Comparison of ENCODE assay signal across 8 cellular contexts in the genomic region with DNA sequence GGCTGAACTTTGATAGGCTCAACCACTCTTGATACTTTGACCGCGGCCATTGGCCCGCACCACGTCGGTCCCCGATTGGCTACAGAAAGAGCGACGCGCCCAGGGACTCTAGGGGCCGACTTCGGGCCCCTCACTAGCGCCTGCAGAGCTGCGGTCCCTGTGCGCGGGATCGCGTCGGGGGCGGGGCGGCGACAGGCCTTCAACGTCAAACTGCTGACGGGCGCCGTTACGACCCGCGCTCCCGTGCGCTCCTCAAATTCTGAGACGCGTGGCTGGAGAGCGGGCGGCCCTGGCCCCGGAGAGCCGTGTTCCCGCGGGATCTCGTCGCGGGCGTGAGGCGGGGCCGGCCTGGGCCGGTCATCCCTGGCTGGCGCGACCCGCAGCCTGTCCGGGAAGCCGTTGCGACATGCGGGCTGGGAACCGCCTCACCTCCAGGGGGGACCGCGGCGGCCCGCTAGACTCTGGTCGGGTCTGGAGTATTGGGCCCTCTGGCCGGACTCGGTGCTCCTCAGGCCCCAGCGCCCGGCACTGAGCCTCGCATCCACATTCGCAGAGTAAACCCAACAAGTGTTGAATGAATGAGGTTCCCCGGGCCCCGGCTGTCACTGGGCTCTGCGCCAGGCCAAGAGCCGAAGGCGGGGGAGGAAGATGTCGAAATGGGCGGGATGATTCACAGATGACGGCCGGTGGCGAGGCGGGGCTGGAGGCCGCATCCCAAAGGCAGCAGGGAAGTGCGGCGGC. TPM values are rescaled to one million over a fixed set of nuclear protein-coding genes. Genes with fewer than 3 reads are reported as not detected.
DNase-seq lines count a peak whose midpoint lies in the region; ATAC-seq, FAIRE-seq and TF ChIP-seq lines count a peak whose summit lies in the region.

No MANE protein-coding gene starts in this region.

- no peaks in the 10 kb centered on the region for H3K9me3 ChIP-seq in pancreas
- no peaks in the 10 kb centered on the region for H3K9me3 ChIP-seq in tibial artery

- peaks cover 11% of the 10 kb centered on the region for H3K36me3 Mint-ChIP-seq in activated naive CD8-positive, alpha-beta T cell treated with anti-CD3 and anti-CD28 coated beads, Interleukin-2, amount 10 ng/mL, durations not matched to agents 7 days and 5 days

- no peak for TF ChIP-seq CTCF in pancreas (IDR thresholded peaks at IDR 0.05)
- peak; percentile 12 to 22 for TF ChIP-seq CTCF in tibial artery (IDR thresholded peaks at IDR 0.05)

- POLR2A ChIA-PET in HEK293T (lab: Yijun Ruan, JAX): interaction anchor here (0.6 to 4.1 kb wide), 28 partner anchors 10 to 430 kb away, joined by 3 to 34 read pairs (median 4); a partner anchor contains a TSS
- POLR2A ChIA-PET in activated naive CD8-positive, alpha-beta T cell treated with anti-CD3 and anti-CD28 coated beads, Interleukin-2, amount 10 ng/mL, durations not matched to agents 7 days and 5 days (lab: Charles Lee): interaction anchor here (0.7 to 3.9 kb wide), 4 partner anchors 39 to 1741 kb away, joined by 3 to 22 read pairs (median 15); a partner anchor contains a TSS

- WGBS in pancreas, 2 donors: 0% methylated on average over 77 to 78 of the region's 78 CpGs

- DNase-seq in GM03348 (ENCODE audit: low spot score) (peak; percentile 95), HEK293T (ENCODE audit: extremely low spot score) (peak; percentile 95), NAMALWA (ENCODE audit: low spot score) (peak; percentile 71), SKM-1 treated with dmso at 0.1 percent for 144 hours (lab: John Stamatoyannopoulos, UW; ENCODE audit: unreplicated experiment) (peak; percentile 90), Right ventricle myocardium inferior (ENCODE audit: missing footprints) (peak; percentile 97), pancreas (peak; percentile 88 to 95 (median 94)), tibial artery (peak; percentile 95 to 97)
- DNase-seq in activated naive CD8-positive, alpha-beta T cell treated with anti-CD3 and anti-CD28 coated beads, Interleukin-2, amount 10 ng/mL, durations not matched to agents 7 days and 5 days: peak; percentile 89

- H3K4me1 Mint-ChIP-seq in activated naive CD8-positive, alpha-beta T cell treated with anti-CD3 and anti-CD28 coated beads, Interleukin-2, amount 10 ng/mL, durations not matched to agents 7 days and 5 days: peaks cover 34% of the 10 kb centered on the region

- CTCF ChIA-PET in HEK293T (lab: Yijun Ruan, JAX): interaction anchor here (0.5 to 2.5 kb wide), 5 partner anchors 8 to 185 kb away, joined by 3 to 10 read pairs (median 5); no protein-coding TSS in a partner anchor

- H3K4me1 ChIP-seq in pancreas: peaks cover 16 to 20% (median 18%) of the 10 kb centered on the region in 3 donors
- peaks cover 0 to 45% (median 29%) of the 10 kb centered on the region in 4 donors for H3K4me1 ChIP-seq in tibial artery

- peak overlapping the region; percentile 96 for H3K27ac Mint-ChIP-seq in activated naive CD8-positive, alpha-beta T cell treated with anti-CD3 and anti-CD28 coated beads, Interleukin-2, amount 10 ng/mL, durations not matched to agents 7 days and 5 days

- H3K36me3 ChIP-seq in pancreas (no peaks in the 10 kb centered on the region), tibial artery (no peaks in the 10 kb centered on the region)

- H3K4me3 ChIP-seq in pancreas: peak overlapping the region; percentile 58 to 88 (median 74)
- H3K4me3 ChIP-seq in tibial artery: peak overlapping the region; percentile 70 to 93

- no peak for FAIRE-seq in pancreas (lab: Jason Lieb, UNC)

- peak overlapping the region; percentile 93 for H3K4me3 Mint-ChIP-seq in activated naive CD8-positive, alpha-beta T cell treated with anti-CD3 and anti-CD28 coated beads, Interleukin-2, amount 10 ng/mL, durations not matched to agents 7 days and 5 days

- H3K27me3 ChIP-seq in pancreas (no peaks in the 10 kb centered on the region), tibial artery (no peaks in the 10 kb centered on the region)

- intact Hi-C loops in Right ventricle myocardium inferior (cut with DNase I): loop anchor here (2.0 to 5.0 kb wide), 3 partner anchors 38 to 190 kb away; a partner anchor contains a TSS
- intact Hi-C loops in pancreas (cut with DNase I): no loop called here
- intact Hi-C loops in tibial artery (cut with DNase I; ENCODE audit: low total_unique reads): loop anchor here (2.0 to 5.0 kb wide), 2 partner anchors 111 to 190 kb away; a partner anchor contains a TSS

- H3K27ac ChIP-seq in pancreas (peak overlapping the region; percentile 98 to 99 (median 98)), tibial artery (peak overlapping the region; percentile 92 to 98)

- peak; percentile 93 for ATAC-seq in activated naive CD8-positive, alpha-beta T cell treated with anti-CD3 and anti-CD28 coated beads, Interleukin-2, amount 10 ng/mL, durations not matched to agents 7 days and 5 days (ENCODE audit: low read depth)
- ATAC-seq in Right ventricle myocardium inferior: peak; percentile 93
- peak; percentile 86 to 93 (median 88) for ATAC-seq in pancreas

- no peaks in the 10 kb centered on the region for H3K9me3 Mint-ChIP-seq in activated naive CD8-positive, alpha-beta T cell treated with anti-CD3 and anti-CD28 coated beads, Interleukin-2, amount 10 ng/mL, durations not matched to agents 7 days and 5 days

- peaks cover 7% of the 10 kb centered on the region for H3K27me3 Mint-ChIP-seq in activated naive CD8-positive, alpha-beta T cell treated with anti-CD3 and anti-CD28 coated beads, Interleukin-2, amount 10 ng/mL, durations not matched to agents 7 days and 5 days

TF ChIP-seq in HEK293T, 16 proteins besides CTCF, POLR2A, EP300 and RAD21:
- peak; percentile 97 for TF ChIP-seq L3MBTL2 (conservative IDR thresholded peaks at IDR 0.05)
- TF ChIP-seq ELF4 (IDR thresholded peaks at IDR 0.05): peak; percentile 26; the same call in 1 of the 2 replicates
- 0 out of 2 replicates have a peak, but pooled peaks have one; percentile 38 for TF ChIP-seq HDGF (IDR thresholded peaks at IDR 0.05; ENCODE audit: borderline replicate concordance)
- no peak for TF ChIP-seq LEF1 (IDR thresholded peaks at IDR 0.05; ENCODE audit: borderline replicate concordance)
- no peak for TF ChIP-seq FOXM1 (IDR thresholded peaks at IDR 0.05; ENCODE audit: borderline replicate concordance)

RNA-seq across cellular contexts. Expression of a gene that starts 0.6 kb away (rescaled TPM):
- 10 to 100 TPM; 77.2 to 84.7 TPM for total RNA-seq in activated naive CD8-positive, alpha-beta T cell treated with anti-CD3 and anti-CD28 coated beads, Interleukin-2, amount 10 ng/mL, durations not matched to agents 7 days and 5 days
- total RNA-seq in Right ventricle myocardium inferior (38.2 TPM), pancreas (10 to 100 TPM; 18.8 to 29.1 (median 23.8) TPM)
- polyA plus RNA-seq in pancreas: 100 to 1,000 TPM in 1 of 2 donors, 10 to 100 TPM in 1; 88.7 to 128 TPM

RNA-seq across cellular contexts. Expression of a gene that starts 38.4 kb away (rescaled TPM):
- total RNA-seq in activated naive CD8-positive, alpha-beta T cell treated with anti-CD3 and anti-CD28 coated beads, Interleukin-2, amount 10 ng/mL, durations not matched to agents 7 days and 5 days: 1 to 10 TPM; 3.3 to 3.5 TPM
- 1.4 TPM for total RNA-seq in Right ventricle myocardium inferior
- total RNA-seq in pancreas: 10 to 100 TPM in 4 of 6 donors, 1 to 10 TPM in 2; 8.4 to 19.8 (median 14.4) TPM
- 1 to 10 TPM; 1.8 to 1.9 TPM for polyA plus RNA-seq in pancreas

Comparison
In these comparisons a context has a peak if more than half of its experiments do, and no peak if none do; other contexts are left out.
1. Peak in every context shown above with its lines: DNase-seq, ATAC-seq, H3K4me3 ChIP-seq and H3K27ac ChIP-seq.
2. CTCF ChIP-seq: peak in tibial artery (2 of 2); none in pancreas (0 of 4).
3. intact Hi-C loops: an anchor here in Right ventricle myocardium inferior (2.0 to 5.0 kb wide) and tibial artery (2.0 to 5.0 kb wide); none called in pancreas.